24 cellular contexts compared by ENCODE assay signal in the genomic region with DNA sequence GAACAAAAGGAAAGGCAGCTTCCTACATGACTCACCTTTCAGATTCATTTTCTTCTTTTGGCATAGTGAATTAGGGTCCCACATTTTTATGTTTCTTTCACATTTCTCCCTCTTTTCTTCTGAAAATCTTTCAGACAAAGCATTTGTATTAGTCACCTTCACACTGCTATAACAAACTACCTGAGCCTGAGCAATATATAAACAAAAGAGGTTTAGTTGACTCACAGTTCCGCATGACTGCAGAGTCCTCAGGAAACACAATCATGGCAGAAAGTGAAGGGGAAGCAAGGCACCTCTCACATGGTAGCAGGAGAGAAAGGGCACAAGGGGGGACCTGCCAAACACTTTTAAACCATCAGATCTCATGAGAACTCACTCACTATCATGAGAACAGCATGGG. TPM values are rescaled to one million over a fixed set of nuclear protein-coding genes. Genes with fewer than 3 reads are reported as not detected.
"Had no signal": no experiment of that assay in that cellular context is flagged by ENCODE, and none has a peak within 500 bp of the region (broad histone marks: within the 10 kb centered on the region; RNA-seq: fewer than 3 reads in every experiment).

No MANE protein-coding gene starts in this region.

- H3K9me3 Mint-ChIP-seq: activated naive CD4-positive, alpha-beta T cell treated with anti-CD3 and anti-CD28 coated beads for 36 hours had no signal

- H3K27me3 ChIP-seq: cardiac muscle cell, left lung, thyroid gland had no signal

- DNase-seq: activated CD4-positive, alpha-beta T cell treated with anti-CD3 and anti-CD28 coated beads, Interleukin-2, amount 10 ng/mL, durations not matched to agents 24 days and 14 days; activated CD8-positive, alpha-beta memory T cell treated with anti-CD3 and anti-CD28 coated beads for 24 hours; activated CD8-positive, alpha-beta memory T cell treated with anti-CD3 and anti-CD28 coated beads, Interleukin-2, amount 50 U/mL, for 48 hours; activated naive CD4-positive, alpha-beta T cell treated with anti-CD3 and anti-CD28 coated beads for 36 hours; adrenal gland; dorsolateral prefrontal cortex; hypothalamus; kidney; left lung; nephron progenitor cell; nucleus accumbens; spleen; stimulated activated CD8-positive, alpha-beta memory T cell treated with anti-CD3 and anti-CD28 coated beads, Interleukin-4, amount 100 ng/mL, for 48 hours; stimulated activated naive CD4-positive, alpha-beta T cell treated with Interleukin-2 at 50 U/mL for 16 hours; thyroid gland had no signal

- H3K4me1 ChIP-seq: adrenal gland, left lung, spleen, thyroid gland had no signal

- FAIRE-seq: frontal cortex had no signal

- H3K27ac ChIP-seq: adrenal gland, cardiac muscle cell, dorsolateral prefrontal cortex, left lung, SK-N-MC, spleen, thyroid gland had no signal

- H3K36me3 ChIP-seq: adrenal gland, cardiac muscle cell, left lung, spleen, thyroid gland had no signal

- ATAC-seq: left lung, WTC11 had no signal

- H3K27ac Mint-ChIP-seq: activated CD4-positive, alpha-beta T cell treated with anti-CD3 and anti-CD28 coated beads, Interleukin-2, amount 10 ng/mL, durations not matched to agents 24 days and 14 days; activated naive CD4-positive, alpha-beta T cell treated with anti-CD3 and anti-CD28 coated beads for 36 hours; nephron progenitor cell; WTC11 had no signal

- H3K4me3 ChIP-seq: adrenal gland, cardiac muscle cell, dorsolateral prefrontal cortex, left lung, SK-N-MC, spleen, thyroid gland had no signal

- H3K9me3 ChIP-seq: adrenal gland, left lung, spleen, thyroid gland had no signal

- H3K4me1 Mint-ChIP-seq: nephron progenitor cell had no signal

- H3K4me3 Mint-ChIP-seq: activated CD4-positive, alpha-beta T cell treated with anti-CD3 and anti-CD28 coated beads, Interleukin-2, amount 10 ng/mL, durations not matched to agents 24 days and 14 days; activated naive CD4-positive, alpha-beta T cell treated with anti-CD3 and anti-CD28 coated beads for 36 hours; nephron progenitor cell; WTC11 had no signal

RNA-seq across cellular contexts. Expression of gene MAGEA9, which starts 36.9 kb away (rescaled TPM):
- total RNA-seq: activated CD4-positive, alpha-beta T cell treated with anti-CD3 and anti-CD28 coated beads, Interleukin-2, amount 10 ng/mL, durations not matched to agents 24 days and 14 days; activated naive CD4-positive, alpha-beta T cell treated with anti-CD3 and anti-CD28 coated beads for 36 hours; adrenal gland; cardiac muscle cell; dorsolateral prefrontal cortex; epithelial cell of proximal tubule; frontal cortex; kidney; left lung; lung microvascular endothelial cell; myocyte; spleen; subcutaneous adipose tissue; thyroid gland; ureter; WTC11 had no signal

RNA-seq across cellular contexts. Expression of gene HSFX1, which starts 44.8 kb away (rescaled TPM):
- total RNA-seq: epithelial cell of proximal tubule had no signal
